13 cellular contexts compared by ENCODE assay signal in the genomic region with DNA sequence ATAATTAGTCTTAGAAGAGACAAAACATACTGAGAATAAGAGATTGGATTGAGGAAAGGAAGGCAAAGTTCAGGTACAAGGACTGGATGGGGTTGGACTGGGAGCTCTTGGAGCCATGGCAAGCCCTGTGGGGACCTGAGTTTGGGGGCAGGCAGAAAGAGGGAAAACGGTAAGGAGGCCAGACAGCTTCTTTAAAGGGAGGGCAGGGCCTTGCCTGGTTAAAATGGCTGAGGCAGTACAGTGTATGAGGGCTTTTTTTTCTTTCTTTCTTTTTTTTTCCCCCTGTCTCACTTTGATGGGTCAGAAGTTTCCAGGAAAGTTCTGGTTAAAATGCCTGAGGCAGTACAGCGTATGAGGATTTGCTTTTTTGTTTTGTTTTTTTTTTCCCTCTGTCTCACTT. TPM values are rescaled to one million over a fixed set of nuclear protein-coding genes. Genes with fewer than 3 reads are reported as not detected.
DNase-seq lines count a peak whose midpoint lies in the region; ATAC-seq and TF ChIP-seq lines count a peak whose summit lies in the region.
"Had no signal": no experiment of that assay in that cellular context is flagged by ENCODE, and none has a peak within 500 bp of the region (broad histone marks: within the 10 kb centered on the region; RNA-seq: fewer than 3 reads in every experiment).

No MANE protein-coding gene starts in this region.

- H3K9me3 Mint-ChIP-seq in CD8-positive, alpha-beta T cell, result no peaks in the 10 kb centered on the region
- no peaks in the 10 kb centered on the region for H3K9me3 Mint-ChIP-seq in immature natural killer cell
- peaks cover 0 to 4% (median 0%) of the 10 kb centered on the region in 8 donors for H3K9me3 Mint-ChIP-seq in CD4-positive, alpha-beta memory T cell
- H3K9me3 Mint-ChIP-seq: activated CD4-positive, alpha-beta T cell treated with anti-CD3 and anti-CD28 coated beads, Interleukin-2, amount 10 ng/mL, durations not matched to agents 7 days and 5 days had no signal

- POLR2A ChIA-PET in CD8-positive, alpha-beta T cell (lab: Charles Lee), result no interaction called here
- POLR2A ChIA-PET in CD4-positive, alpha-beta memory T cell (lab: Charles Lee; ENCODE audit: partially characterized antibody), result no interaction called here

- H3K27ac ChIP-seq in CD8-positive, alpha-beta T cell (ENCODE audit: low read depth, low read length), result no peak overlapping the region
- H3K27ac ChIP-seq in body of pancreas (peak overlapping the region in 3 of 4 donors; percentile 64 to 78 (median 68)), sigmoid colon (peak overlapping the region; percentile 59 to 85 (median 72))
- no peak overlapping the region for H3K27ac ChIP-seq in CD4-positive, alpha-beta memory T cell (ENCODE audit: low read depth, low read length)
- H3K27ac ChIP-seq: C4-2B, RWPE1 had no signal

- no peak for ATAC-seq in CD8-positive, alpha-beta T cell
- ATAC-seq in body of pancreas, result peak; percentile 12

- no peak for DNase-seq in CD8-positive, alpha-beta T cell
- no peak for DNase-seq in body of pancreas
- DNase-seq in immature natural killer cell, result no peak
- DNase-seq in sigmoid colon, result no peak
- DNase-seq in cerebellar cortex (ENCODE audit: low spot score), result no peak
- no peak for DNase-seq in CD4-positive, alpha-beta memory T cell
- DNase-seq in Kasumi-1 (lab: John Stamatoyannopoulos, UW), result no peak
- DNase-seq in NCI-H1694 (lab: John Stamatoyannopoulos, UW), result no peak
- DNase-seq: activated CD4-positive, alpha-beta T cell treated with anti-CD3 and anti-CD28 coated beads, Interleukin-2, amount 10 ng/mL, durations not matched to agents 7 days and 5 days; amniotic stem cell; NCI-H1092 treated with DMSO at 0.1 percent for 48 hours had no signal

- H3K9me3 ChIP-seq in CD8-positive, alpha-beta T cell (ENCODE audit: low read length), result no peaks in the 10 kb centered on the region
- H3K9me3 ChIP-seq in body of pancreas, result no peaks in the 10 kb centered on the region
- H3K9me3 ChIP-seq in sigmoid colon, result no peaks in the 10 kb centered on the region
- no peaks in the 10 kb centered on the region for H3K9me3 ChIP-seq in CD4-positive, alpha-beta memory T cell (ENCODE audit: control insufficient read depth in 1 of 2, low read length in 2 of 2)

- no peak for TF ChIP-seq EP300 in sigmoid colon (IDR thresholded peaks at IDR 0.05)

- H3K36me3 ChIP-seq in CD8-positive, alpha-beta T cell (ENCODE audit: insufficient read depth, low read length), result no peaks in the 10 kb centered on the region
- H3K36me3 ChIP-seq in body of pancreas (replicated peaks in 1 of 2; ENCODE audit: insufficient read depth in 1 of 2, low read depth in 2 of 2) (no peaks in the 10 kb centered on the region), sigmoid colon (no peaks in the 10 kb centered on the region)
- no peaks in the 10 kb centered on the region for H3K36me3 ChIP-seq in CD4-positive, alpha-beta memory T cell (ENCODE audit: insufficient read depth, low read length)

- WGBS in body of pancreas, 2 donors, result 33 to 63% methylated on average over 2 of the region's 2 CpGs
- 71 to 75% methylated on average over 2 of the region's 2 CpGs for WGBS in sigmoid colon, 2 donors

- peaks cover 61% of the 10 kb centered on the region for H3K4me1 Mint-ChIP-seq in CD8-positive, alpha-beta T cell (ENCODE audit: low read depth)
- H3K4me1 Mint-ChIP-seq in immature natural killer cell, result peaks cover 0 to 75% of the 10 kb centered on the region in 2 donors
- H3K4me1 Mint-ChIP-seq in CD4-positive, alpha-beta memory T cell, result peaks cover 20 to 57% (median 41%) of the 10 kb centered on the region in 4 donors

- H3K27me3 Mint-ChIP-seq in CD8-positive, alpha-beta T cell (ENCODE audit: low read depth), result no peaks in the 10 kb centered on the region
- peaks cover 2 to 3% (median 2%) of the 10 kb centered on the region in 3 donors for H3K27me3 Mint-ChIP-seq in immature natural killer cell (ENCODE audit: low read depth in 3 of 3)
- H3K27me3 Mint-ChIP-seq in CD4-positive, alpha-beta memory T cell, result no peaks in the 10 kb centered on the region
- H3K27me3 Mint-ChIP-seq: activated CD4-positive, alpha-beta T cell treated with anti-CD3 and anti-CD28 coated beads, Interleukin-2, amount 10 ng/mL, durations not matched to agents 7 days and 5 days had no signal

- intact Hi-C loops in CD8-positive, alpha-beta T cell (cut with DNase I, micrococcal nuclease), result no loop called here
- intact Hi-C loops in body of pancreas (cut with DNase I), result no loop called here
- intact Hi-C loops in sigmoid colon (cut with DNase I), result loop anchor here (5.0 kb wide), 1 partner anchor 128 kb away; no protein-coding TSS in a partner anchor
- intact Hi-C loops in CD4-positive, alpha-beta memory T cell (cut with micrococcal nuclease), result no loop called here

- H3K4me3 Mint-ChIP-seq in CD8-positive, alpha-beta T cell, result no peak overlapping the region
- peak overlapping the region in 4 of 5 donors; percentile 34 to 51 (median 46) for H3K4me3 Mint-ChIP-seq in immature natural killer cell
- peak overlapping the region in 1 of 8 donors; percentile 36 for H3K4me3 Mint-ChIP-seq in CD4-positive, alpha-beta memory T cell
- H3K4me3 Mint-ChIP-seq: activated CD4-positive, alpha-beta T cell treated with anti-CD3 and anti-CD28 coated beads, Interleukin-2, amount 10 ng/mL, durations not matched to agents 7 days and 5 days had no signal

- no peak for TF ChIP-seq CTCF in CD8-positive, alpha-beta T cell (IDR thresholded peaks at IDR 0.05)
- TF ChIP-seq CTCF in body of pancreas (IDR thresholded peaks at IDR 0.05) (no peak), sigmoid colon (IDR thresholded peaks at IDR 0.05) (no peak)

- H3K36me3 Mint-ChIP-seq in CD8-positive, alpha-beta T cell, result peaks cover 18% of the 10 kb centered on the region
- H3K36me3 Mint-ChIP-seq in immature natural killer cell, result no peaks in the 10 kb centered on the region
- H3K36me3 Mint-ChIP-seq in CD4-positive, alpha-beta memory T cell, result peaks cover 16 to 22% of the 10 kb centered on the region in 2 donors

- H3K27me3 ChIP-seq in CD8-positive, alpha-beta T cell (ENCODE audit: insufficient read depth, low read length), result no peaks in the 10 kb centered on the region
- H3K27me3 ChIP-seq in body of pancreas, result no peaks in the 10 kb centered on the region
- H3K27me3 ChIP-seq in sigmoid colon, result no peaks in the 10 kb centered on the region
- H3K27me3 ChIP-seq in CD4-positive, alpha-beta memory T cell (ENCODE audit: insufficient read depth, low read length), result no peaks in the 10 kb centered on the region

- no peak overlapping the region for H3K4me3 ChIP-seq in CD8-positive, alpha-beta T cell (ENCODE audit: low read depth, low read length)
- H3K4me3 ChIP-seq in body of pancreas (no peak overlapping the region), sigmoid colon (peak overlapping the region in 1 of 4 donors; percentile 1)
- H3K4me3 ChIP-seq in CD4-positive, alpha-beta memory T cell (ENCODE audit: low read length in 2 of 2), result no peak overlapping the region

- CTCF ChIA-PET in CD8-positive, alpha-beta T cell (lab: Charles Lee), result interaction anchor here (1.5 kb wide), 1 partner anchor 311 kb away, joined by 4 read pairs; no protein-coding TSS in a partner anchor
- CTCF ChIA-PET in CD4-positive, alpha-beta memory T cell (lab: Charles Lee; ENCODE audit: partially characterized antibody), result no interaction called here

- H3K27ac Mint-ChIP-seq in CD8-positive, alpha-beta T cell, result peak overlapping the region; percentile 62
- peak overlapping the region; percentile 55 to 88 (median 78) for H3K27ac Mint-ChIP-seq in immature natural killer cell
- peak overlapping the region in 2 of 7 donors; percentile 9 to 12 for H3K27ac Mint-ChIP-seq in CD4-positive, alpha-beta memory T cell
- H3K27ac Mint-ChIP-seq: activated CD4-positive, alpha-beta T cell treated with anti-CD3 and anti-CD28 coated beads, Interleukin-2, amount 10 ng/mL, durations not matched to agents 7 days and 5 days had no signal

- TF ChIP-seq POLR2A in body of pancreas (IDR thresholded peaks at IDR 0.05) (no peak), sigmoid colon (IDR thresholded peaks at IDR 0.05) (no peak)

- peaks cover 22% of the 10 kb centered on the region for H3K4me1 ChIP-seq in CD8-positive, alpha-beta T cell (ENCODE audit: insufficient read depth, low read length)
- H3K4me1 ChIP-seq in body of pancreas (peaks cover 50% of the 10 kb centered on the region), sigmoid colon (peaks cover 0 to 76% (median 51%) of the 10 kb centered on the region in 4 donors)
- H3K4me1 ChIP-seq in CD4-positive, alpha-beta memory T cell (ENCODE audit: insufficient read depth, low read length), result peaks cover 24% of the 10 kb centered on the region

RNA-seq across cellular contexts. Expression of a gene that starts 16.7 kb away (rescaled TPM):
- 10 to 100 TPM; 12.7 to 12.9 TPM for total RNA-seq in CD8-positive, alpha-beta T cell
- total RNA-seq in body of pancreas (10 to 100 TPM; 22.4 to 24.4 TPM), sigmoid colon (10 to 100 TPM; 37.8 to 51.3 (median 46.1) TPM)
- polyA plus RNA-seq in immature natural killer cell (10 to 100 TPM in 1 of 3 donors, 1 to 10 TPM in 2; 1.5 to 10.2 (median 6.0) TPM), sigmoid colon (1 to 10 TPM; 3.9 to 6.5 (median 5.4) TPM)
- total RNA-seq in CD4-positive, alpha-beta memory T cell, result 10 to 100 TPM; 27.9 to 31.4 TPM
- 1 to 10 TPM in 1 of 2 donors, under 1 TPM in 1; 0.30 to 2.8 TPM for polyA plus RNA-seq in CD4-positive, alpha-beta memory T cell

Comparison
In these comparisons a context has a peak if more than half of its experiments do, and no peak if none do; other contexts are left out.
1. H3K27ac ChIP-seq: peak in body of pancreas (3 of 4) and sigmoid colon (4 of 4); none in CD8-positive, alpha-beta T cell (single experiment) and CD4-positive, alpha-beta memory T cell (single experiment).